In genomic region chr7:99170065-99170729, GRCh38 we compare ENCODE assay signal across 7 cellular contexts. TPM values are rescaled to one million over a fixed set of nuclear protein-coding genes. Genes with fewer than 3 reads are reported as not detected.
"Had no signal": no experiment of that assay in that cellular context is flagged by ENCODE, and none has a peak within 500 bp of the region (broad histone marks: within the 10 kb centered on the region; RNA-seq: fewer than 3 reads in every experiment).

No MANE protein-coding gene starts in this region.

- H3K4me3 ChIP-seq: GM23338 had no signal

- H3K4me2 ChIP-seq: GM23338 had no signal

- H3K27ac Mint-ChIP-seq: GM23338, H9, IgD-negative memory B cell had no signal

- H3K4me1 Mint-ChIP-seq: GM23338, H9, IgD-negative memory B cell had no signal

- H3K4me3 Mint-ChIP-seq: GM23338, H9, IgD-negative memory B cell had no signal

- H2AFZ ChIP-seq: GM23338 had no signal

- ATAC-seq: GM23338 had no signal

- DNase-seq: H9, HCEC 1CT had no signal

- FAIRE-seq: H1, H54, HTR-8/SVneo had no signal

RNA-seq across cellular contexts. Expression of gene KPNA7, which starts 37.7 kb away (rescaled TPM):
- total RNA-seq: GM23338, H1, H9 had no signal
- polyA plus RNA-seq: GM23338, H1, IgD-negative memory B cell had no signal
